In genomic region chr5:10741661-10742060, GRCh38 we compare ENCODE assay signal across 25 cellular contexts. TPM values are rescaled to one million over a fixed set of nuclear protein-coding genes. Genes with fewer than 3 reads are reported as not detected.
DNase-seq lines count a peak whose midpoint lies in the region; ATAC-seq, FAIRE-seq and TF ChIP-seq lines count a peak whose summit lies in the region.
"Had no signal": no experiment of that assay in that cellular context is flagged by ENCODE, and none has a peak within 500 bp of the region (broad histone marks: within the 10 kb centered on the region; RNA-seq: fewer than 3 reads in every experiment).

No MANE protein-coding gene starts in this region.

- no peak for TF ChIP-seq RAD21 in HepG2 (CRISPR knock-in tag; IDR thresholded peaks at IDR 0.05)

- TF ChIP-seq CTCF in BE2C (IDR thresholded peaks at IDR 0.05; ENCODE audit: low read depth, low read length) (peak; percentile 35), LNCaP clone FGC (IDR thresholded peaks at IDR 0.05; ENCODE audit: control insufficient read depth, extremely low read depth, insufficient read depth) (peak; percentile 57), WERI-Rb-1 (IDR thresholded peaks at IDR 0.05; ENCODE audit: low read depth, low read length) (peak; percentile 77), HepG2 (CRISPR knock-in tag; IDR thresholded peaks at IDR 0.05) (peak; percentile 32; the same call in 1 of the 2 replicates)
- no peak for TF ChIP-seq CTCF in CD4-positive, alpha-beta T cell (IDR thresholded peaks at IDR 0.05)

- TF ChIP-seq POLR2A in HepG2 (IDR thresholded peaks at IDR 0.05; ENCODE audit: insufficient read depth in 1 of 2, low read depth in 2 of 2, low read length in 2 of 2): no peak

- H3K79me2 ChIP-seq in HepG2 (ENCODE audit: insufficient read depth, low read length): peaks cover 25% of the 10 kb centered on the region

- in situ Hi-C loops in HepG2 (cut with HindIII; ENCODE audit: extremely low pct_ligation_motif_present, low pct_unique_long_range_greater_than_20kb): no loop called here

- H2AFZ ChIP-seq in HepG2 (ENCODE audit: low read length): no peak overlapping the region

- no peak for FAIRE-seq in HepG2 (lab: Jason Lieb, UNC)
- FAIRE-seq: HTR-8/SVneo had no signal

- H3K4me2 ChIP-seq in HepG2 (ENCODE audit: low read depth, low read length): no peak overlapping the region
- H3K4me2 ChIP-seq: SK-N-SH had no signal

- intact Hi-C loops in HepG2 (cut with micrococcal nuclease; ENCODE audit: unreplicated experiment): no loop called here
- intact Hi-C loops in CD4-positive, alpha-beta T cell (cut with DNase I, micrococcal nuclease): no loop called here

- H3K36me3 Mint-ChIP-seq in CD4-positive, alpha-beta T cell (ENCODE audit: low read depth): peaks cover 91% of the 10 kb centered on the region

- peaks cover 7% of the 10 kb centered on the region for H3K4me1 Mint-ChIP-seq in CD4-positive, alpha-beta T cell (ENCODE audit: low read depth)

- H3K4me1 ChIP-seq in BE2C (no peaks in the 10 kb centered on the region), HepG2 (ENCODE audit: insufficient read depth, low read length) (no peaks in the 10 kb centered on the region)

- H3K27me3 Mint-ChIP-seq in CD4-positive, alpha-beta T cell: no peaks in the 10 kb centered on the region
- H3K27me3 Mint-ChIP-seq: activated CD4-positive, alpha-beta memory T cell treated with anti-CD3 and anti-CD28 coated beads for 36 hours; activated naive CD8-positive, alpha-beta T cell treated with anti-CD3 and anti-CD28 coated beads, Interleukin-2, amount 50 U/mL, for 24 hours had no signal

- ATAC-seq in HepG2: peak; percentile 78
- no peak for ATAC-seq in GM21717 (IDR thresholded peaks at IDR 0.05; ENCODE audit: unreplicated experiment)
- no peak for ATAC-seq in CD4-positive, alpha-beta T cell (ENCODE audit: poor library complexity)
- ATAC-seq: activated naive CD8-positive, alpha-beta T cell treated with anti-CD3 and anti-CD28 coated beads, Interleukin-2, amount 50 U/mL, for 24 hours; left cardiac atrium; natural killer cell; right cardiac atrium had no signal

- H4K20me1 ChIP-seq in HepG2 (ENCODE audit: insufficient read depth, low read length): no peaks in the 10 kb centered on the region

- H3K4me3 ChIP-seq in BE2C (ENCODE audit: low read depth, low read length): no peak overlapping the region
- no peak overlapping the region for H3K4me3 ChIP-seq in LNCaP clone FGC (ENCODE audit: low read depth, low read length)
- H3K4me3 ChIP-seq in WERI-Rb-1 (ENCODE audit: low read depth, low read length): no peak overlapping the region
- no peak overlapping the region for H3K4me3 ChIP-seq in HepG2 (replicated peaks in 1 of 3; ENCODE audit: insufficient read depth in 1 of 3, low read depth in 2 of 3, low read length in 3 of 3)
- H3K4me3 ChIP-seq: ovary had no signal

- H3K27ac Mint-ChIP-seq in CD4-positive, alpha-beta T cell: no peak overlapping the region
- H3K27ac Mint-ChIP-seq: activated CD4-positive, alpha-beta memory T cell treated with anti-CD3 and anti-CD28 coated beads for 36 hours; activated naive CD8-positive, alpha-beta T cell treated with anti-CD3 and anti-CD28 coated beads, Interleukin-2, amount 50 U/mL, for 24 hours had no signal

- H3K27ac ChIP-seq in WERI-Rb-1 (no peak overlapping the region), HepG2 (ENCODE audit: extremely low read length, insufficient read depth, low read length) (no peak overlapping the region)
- no peak overlapping the region for H3K27ac ChIP-seq in CD4-positive, alpha-beta T cell (ENCODE audit: low read depth, low read length)
- H3K27ac ChIP-seq: ovary, RWPE1 had no signal

- DNase-seq in BE2C: no peak
- no peak for DNase-seq in LNCaP clone FGC (ENCODE audit: low read depth)
- peak; percentile 37 for DNase-seq in WERI-Rb-1
- DNase-seq in HepG2 (ENCODE audit: low spot score): no peak
- no peak for DNase-seq in RPMI8226
- DNase-seq in stimulated activated CD4-positive, alpha-beta T cell treated with anti-CD3 and anti-CD28 coated beads, Interleukin-2, amount 100 ng/mL, for 24 hours: no peak
- DNase-seq in CD4-positive, alpha-beta T cell: no peak
- DNase-seq: activated CD4-positive, alpha-beta memory T cell treated with anti-CD3 and anti-CD28 coated beads for 36 hours; activated gamma-delta T cell; activated naive CD8-positive, alpha-beta T cell treated with anti-CD3 and anti-CD28 coated beads, Interleukin-2, amount 50 U/mL, for 24 hours; cortex of kidney; GDM1; HCEC 1CT; left cardiac atrium; natural killer cell; NCI-H1105 treated with DMSO at 0.1 percent for 48 hours; NCI-H510A; ovary; right cardiac atrium; SK-N-SH; stimulated activated CD8-positive, alpha-beta memory T cell treated with anti-CD3 and anti-CD28 coated beads, Interleukin-4, amount 100 ng/mL, for 48 hours; trophoblast cell had no signal

- no TSS peak for BruUV-seq in HepG2 (replicated peaks; lab: Mats Ljungman, UMichigan)

- H3K27me3 ChIP-seq in BE2C: no peaks in the 10 kb centered on the region
- H3K27me3 ChIP-seq in WERI-Rb-1 (ENCODE audit: insufficient read depth, low read depth, severe bottlenecking): no peaks in the 10 kb centered on the region
- H3K27me3 ChIP-seq in HepG2 (ENCODE audit: control insufficient read depth in 1 of 2, insufficient read depth in 2 of 2, low read length in 2 of 2): no peaks in the 10 kb centered on the region
- no peaks in the 10 kb centered on the region for H3K27me3 ChIP-seq in CD4-positive, alpha-beta T cell (ENCODE audit: control insufficient read depth, insufficient read depth, low read length)
- H3K27me3 ChIP-seq: ovary had no signal

- no peaks in the 10 kb centered on the region for H3K9me3 ChIP-seq in BE2C
- peaks cover 6% of the 10 kb centered on the region for H3K9me3 ChIP-seq in WERI-Rb-1 (ENCODE audit: severe bottlenecking)
- no peaks in the 10 kb centered on the region for H3K9me3 ChIP-seq in HepG2 (ENCODE audit: low read length)
- H3K9me3 ChIP-seq in CD4-positive, alpha-beta T cell (ENCODE audit: control insufficient read depth, low read length): peaks cover 7% of the 10 kb centered on the region
- H3K9me3 ChIP-seq: ovary had no signal

- no peak for TF ChIP-seq EP300 in HepG2 (IDR thresholded peaks at IDR 0.05; ENCODE audit: low read depth in 2 of 2, low read length in 2 of 2)
- TF ChIP-seq EP300 in HepG2 (CRISPR knock-in tag; IDR thresholded peaks at IDR 0.05; ENCODE audit: borderline replicate concordance): no peak

- no peak overlapping the region for H3K9ac ChIP-seq in HepG2 (ENCODE audit: insufficient read depth, low read depth, low read length)
- H3K9ac ChIP-seq: SK-N-SH had no signal

- H3K36me3 ChIP-seq in BE2C (peaks cover 5% of the 10 kb centered on the region), WERI-Rb-1 (peaks cover 58% of the 10 kb centered on the region), HepG2 (replicated peaks in 1 of 2; ENCODE audit: control insufficient read depth in 1 of 2, insufficient read depth in 2 of 2, low read length in 2 of 2) (peaks cover 18 to 54% of the 10 kb centered on the region in 2 experiments)
- H3K36me3 ChIP-seq: ovary had no signal

- CTCF ChIA-PET in HepG2 (lab: Yijun Ruan, JAX; ENCODE audit: low intra/inter-chr PET ratio, low total read pairs): no interaction called here
- CTCF ChIA-PET in CD4-positive, alpha-beta T cell (lab: Charles Lee): no interaction called here

- H3K4me3 Mint-ChIP-seq in CD4-positive, alpha-beta T cell: no peak overlapping the region
- H3K4me3 Mint-ChIP-seq: activated CD4-positive, alpha-beta memory T cell treated with anti-CD3 and anti-CD28 coated beads for 36 hours; activated naive CD8-positive, alpha-beta T cell treated with anti-CD3 and anti-CD28 coated beads, Interleukin-2, amount 50 U/mL, for 24 hours; natural killer cell had no signal

- POLR2A ChIA-PET in HepG2 (lab: Yijun Ruan, JAX): no interaction called here
- POLR2A ChIA-PET in CD4-positive, alpha-beta T cell (lab: Charles Lee): no interaction called here

- peaks cover 4% of the 10 kb centered on the region for H3K9me3 Mint-ChIP-seq in CD4-positive, alpha-beta T cell

- 84% methylated on average over 9 of the region's 9 CpGs for WGBS in HepG2 (ENCODE audit: low lambda C conversion rate)

TF ChIP-seq in HepG2, 621 proteins besides CTCF, POLR2A, EP300 and RAD21 (continues in another document):
- no peak for TF ChIP-seq ZSCAN5A (CRISPR knock-in tag; IDR thresholded peaks at IDR 0.05; ENCODE audit: borderline replicate concordance)

RNA-seq across cellular contexts. Expression of gene DAP, which starts 19.4 kb away (rescaled TPM):
- polyA plus RNA-seq in BE2C (2012; ENCODE audit: insufficient read depth, insufficient read length, low read depth): 61.0 TPM
- total RNA-seq in HepG2 (2016; rRNA removed; fragmentation: Illumina TruSeq; extraction: Trizol): 22.0 and 51.2 TPM in 2 replicates
- total RNA-seq in HepG2 (2016; cell fraction: cytosol; rRNA removed; fragmentation: Illumina TruSeq; extraction: Trizol; ENCODE audit: low read depth): 19.5 and 20.1 TPM in 2 replicates
- total RNA-seq in HepG2 (2016; cell fraction: insoluble cytoplasmic fraction; rRNA removed; fragmentation: Illumina TruSeq; extraction: Trizol): 20.5 and 51.1 TPM in 2 replicates
- 87.7 and 89.8 TPM in 2 replicates for total RNA-seq in HepG2 (2016; cell fraction: membrane; rRNA removed; fragmentation: Illumina TruSeq; extraction: Trizol)
- total RNA-seq in HepG2 (2016; cell fraction: nucleus; rRNA removed; fragmentation: Illumina TruSeq; extraction: Trizol): 30.0 and 39.7 TPM in 2 replicates
- 54.3 and 57.5 TPM in 2 replicates for polyA plus RNA-seq in HepG2 (2011; rRNA removed)
- polyA plus RNA-seq in HepG2 (2011; cell fraction: cytosol; rRNA removed): 82.9 and 92.2 TPM in 2 replicates
- polyA plus RNA-seq in HepG2 (2011; cell fraction: nucleus; rRNA removed): 34.1 and 35.5 TPM in 2 replicates
- 98.8 and 102 TPM in 2 replicates for polyA plus RNA-seq in HepG2 (2012)
- polyA plus RNA-seq in HepG2 (2016; cell fraction: cytosol; fragmentation: Illumina TruSeq; extraction: Trizol; ENCODE audit: low read depth): 88.2 and 107 TPM in 2 replicates
- 112 and 139 TPM in 2 replicates for polyA plus RNA-seq in HepG2 (2016; cell fraction: insoluble cytoplasmic fraction; fragmentation: Illumina TruSeq; extraction: Trizol; ENCODE audit: low read depth)
- polyA plus RNA-seq in HepG2 (2016; cell fraction: membrane; fragmentation: Illumina TruSeq; extraction: Trizol; ENCODE audit: low read depth): 175 and 183 TPM in 2 replicates
- 80.5 and 81.6 TPM in 2 replicates for polyA plus RNA-seq in HepG2 (2016; cell fraction: nucleus; fragmentation: Illumina TruSeq; extraction: Trizol; ENCODE audit: insufficient read depth, low read depth)
- polyA minus RNA-seq in HepG2 (2011; rRNA and poly(A)+ RNA removed; ENCODE audit: low replicate concordance): 58.7 and 66.7 TPM in 2 replicates
- 50.0 and 52.9 TPM in 2 replicates for polyA minus RNA-seq in HepG2 (2011; cell fraction: cytosol; rRNA and poly(A)+ RNA removed)
- 41.0 and 48.8 TPM in 2 replicates for polyA minus RNA-seq in HepG2 (2011; cell fraction: nucleus; rRNA and poly(A)+ RNA removed)
- total RNA-seq in CD4-positive, alpha-beta T cell: 10 to 100 TPM; 33.6 to 35.2 TPM
